In the genomic region with DNA sequence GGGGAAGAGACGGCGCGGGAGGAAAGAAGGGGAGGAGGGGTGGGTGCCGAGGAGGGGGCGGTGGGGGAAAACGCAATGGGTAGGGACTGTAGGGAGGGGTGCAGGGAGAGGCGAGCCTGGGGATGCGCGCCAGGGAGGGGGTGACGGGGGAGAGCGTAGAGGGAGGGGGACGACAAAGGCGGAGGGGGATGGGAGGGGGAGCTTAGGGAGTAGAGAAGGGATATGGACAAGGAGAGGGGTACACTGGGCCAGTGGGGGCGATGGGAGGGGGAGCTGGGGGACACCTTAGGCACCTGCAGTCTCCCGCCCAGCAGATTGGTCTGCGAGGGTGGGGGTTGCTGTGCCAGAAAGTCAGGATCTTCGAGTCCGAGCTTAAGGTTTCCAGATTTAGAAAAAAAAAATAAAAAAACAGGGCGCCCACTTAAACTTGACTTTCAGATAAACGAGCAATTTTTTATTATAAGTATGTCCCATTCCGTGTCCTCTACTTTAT, we compare ENCODE assay signal across 1 cellular context.
TF ChIP-seq lines count a peak whose summit lies in the region.

No MANE protein-coding gene starts in this region.

TF ChIP-seq in H1, 55 proteins besides CTCF, POLR2A, EP300 and RAD21 (continued from another document):
- TF ChIP-seq, protein P1, sequence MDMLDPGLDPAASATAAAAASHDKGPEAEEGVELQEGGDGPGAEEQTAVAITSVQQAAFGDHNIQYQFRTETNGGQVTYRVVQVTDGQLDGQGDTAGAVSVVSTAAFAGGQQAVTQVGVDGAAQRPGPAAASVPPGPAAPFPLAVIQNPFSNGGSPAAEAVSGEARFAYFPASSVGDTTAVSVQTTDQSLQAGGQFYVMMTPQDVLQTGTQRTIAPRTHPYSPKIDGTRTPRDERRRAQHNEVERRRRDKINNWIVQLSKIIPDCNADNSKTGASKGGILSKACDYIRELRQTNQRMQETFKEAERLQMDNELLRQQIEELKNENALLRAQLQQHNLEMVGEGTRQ (IDR thresholded peaks at IDR 0.05; ENCODE audit: low read length), result no peak
- TF ChIP-seq, protein P2, sequence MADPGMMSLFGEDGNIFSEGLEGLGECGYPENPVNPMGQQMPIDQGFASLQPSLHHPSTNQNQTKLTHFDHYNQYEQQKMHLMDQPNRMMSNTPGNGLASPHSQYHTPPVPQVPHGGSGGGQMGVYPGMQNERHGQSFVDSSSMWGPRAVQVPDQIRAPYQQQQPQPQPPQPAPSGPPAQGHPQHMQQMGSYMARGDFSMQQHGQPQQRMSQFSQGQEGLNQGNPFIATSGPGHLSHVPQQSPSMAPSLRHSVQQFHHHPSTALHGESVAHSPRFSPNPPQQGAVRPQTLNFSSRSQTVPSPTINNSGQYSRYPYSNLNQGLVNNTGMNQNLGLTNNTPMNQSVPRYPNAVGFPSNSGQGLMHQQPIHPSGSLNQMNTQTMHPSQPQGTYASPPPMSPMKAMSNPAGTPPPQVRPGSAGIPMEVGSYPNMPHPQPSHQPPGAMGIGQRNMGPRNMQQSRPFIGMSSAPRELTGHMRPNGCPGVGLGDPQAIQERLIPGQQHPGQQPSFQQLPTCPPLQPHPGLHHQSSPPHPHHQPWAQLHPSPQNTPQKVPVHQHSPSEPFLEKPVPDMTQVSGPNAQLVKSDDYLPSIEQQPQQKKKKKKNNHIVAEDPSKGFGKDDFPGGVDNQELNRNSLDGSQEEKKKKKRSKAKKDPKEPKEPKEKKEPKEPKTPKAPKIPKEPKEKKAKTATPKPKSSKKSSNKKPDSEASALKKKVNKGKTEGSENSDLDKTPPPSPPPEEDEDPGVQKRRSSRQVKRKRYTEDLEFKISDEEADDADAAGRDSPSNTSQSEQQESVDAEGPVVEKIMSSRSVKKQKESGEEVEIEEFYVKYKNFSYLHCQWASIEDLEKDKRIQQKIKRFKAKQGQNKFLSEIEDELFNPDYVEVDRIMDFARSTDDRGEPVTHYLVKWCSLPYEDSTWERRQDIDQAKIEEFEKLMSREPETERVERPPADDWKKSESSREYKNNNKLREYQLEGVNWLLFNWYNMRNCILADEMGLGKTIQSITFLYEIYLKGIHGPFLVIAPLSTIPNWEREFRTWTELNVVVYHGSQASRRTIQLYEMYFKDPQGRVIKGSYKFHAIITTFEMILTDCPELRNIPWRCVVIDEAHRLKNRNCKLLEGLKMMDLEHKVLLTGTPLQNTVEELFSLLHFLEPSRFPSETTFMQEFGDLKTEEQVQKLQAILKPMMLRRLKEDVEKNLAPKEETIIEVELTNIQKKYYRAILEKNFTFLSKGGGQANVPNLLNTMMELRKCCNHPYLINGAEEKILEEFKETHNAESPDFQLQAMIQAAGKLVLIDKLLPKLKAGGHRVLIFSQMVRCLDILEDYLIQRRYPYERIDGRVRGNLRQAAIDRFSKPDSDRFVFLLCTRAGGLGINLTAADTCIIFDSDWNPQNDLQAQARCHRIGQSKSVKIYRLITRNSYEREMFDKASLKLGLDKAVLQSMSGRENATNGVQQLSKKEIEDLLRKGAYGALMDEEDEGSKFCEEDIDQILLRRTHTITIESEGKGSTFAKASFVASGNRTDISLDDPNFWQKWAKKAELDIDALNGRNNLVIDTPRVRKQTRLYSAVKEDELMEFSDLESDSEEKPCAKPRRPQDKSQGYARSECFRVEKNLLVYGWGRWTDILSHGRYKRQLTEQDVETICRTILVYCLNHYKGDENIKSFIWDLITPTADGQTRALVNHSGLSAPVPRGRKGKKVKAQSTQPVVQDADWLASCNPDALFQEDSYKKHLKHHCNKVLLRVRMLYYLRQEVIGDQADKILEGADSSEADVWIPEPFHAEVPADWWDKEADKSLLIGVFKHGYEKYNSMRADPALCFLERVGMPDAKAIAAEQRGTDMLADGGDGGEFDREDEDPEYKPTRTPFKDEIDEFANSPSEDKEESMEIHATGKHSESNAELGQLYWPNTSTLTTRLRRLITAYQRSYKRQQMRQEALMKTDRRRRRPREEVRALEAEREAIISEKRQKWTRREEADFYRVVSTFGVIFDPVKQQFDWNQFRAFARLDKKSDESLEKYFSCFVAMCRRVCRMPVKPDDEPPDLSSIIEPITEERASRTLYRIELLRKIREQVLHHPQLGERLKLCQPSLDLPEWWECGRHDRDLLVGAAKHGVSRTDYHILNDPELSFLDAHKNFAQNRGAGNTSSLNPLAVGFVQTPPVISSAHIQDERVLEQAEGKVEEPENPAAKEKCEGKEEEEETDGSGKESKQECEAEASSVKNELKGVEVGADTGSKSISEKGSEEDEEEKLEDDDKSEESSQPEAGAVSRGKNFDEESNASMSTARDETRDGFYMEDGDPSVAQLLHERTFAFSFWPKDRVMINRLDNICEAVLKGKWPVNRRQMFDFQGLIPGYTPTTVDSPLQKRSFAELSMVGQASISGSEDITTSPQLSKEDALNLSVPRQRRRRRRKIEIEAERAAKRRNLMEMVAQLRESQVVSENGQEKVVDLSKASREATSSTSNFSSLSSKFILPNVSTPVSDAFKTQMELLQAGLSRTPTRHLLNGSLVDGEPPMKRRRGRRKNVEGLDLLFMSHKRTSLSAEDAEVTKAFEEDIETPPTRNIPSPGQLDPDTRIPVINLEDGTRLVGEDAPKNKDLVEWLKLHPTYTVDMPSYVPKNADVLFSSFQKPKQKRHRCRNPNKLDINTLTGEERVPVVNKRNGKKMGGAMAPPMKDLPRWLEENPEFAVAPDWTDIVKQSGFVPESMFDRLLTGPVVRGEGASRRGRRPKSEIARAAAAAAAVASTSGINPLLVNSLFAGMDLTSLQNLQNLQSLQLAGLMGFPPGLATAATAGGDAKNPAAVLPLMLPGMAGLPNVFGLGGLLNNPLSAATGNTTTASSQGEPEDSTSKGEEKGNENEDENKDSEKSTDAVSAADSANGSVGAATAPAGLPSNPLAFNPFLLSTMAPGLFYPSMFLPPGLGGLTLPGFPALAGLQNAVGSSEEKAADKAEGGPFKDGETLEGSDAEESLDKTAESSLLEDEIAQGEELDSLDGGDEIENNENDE (IDR thresholded peaks at IDR 0.05; ENCODE audit: insufficient replicate concordance, low read length), result no peak
- TF ChIP-seq YY1 (IDR thresholded peaks at IDR 0.05; ENCODE audit: low read depth, low read length), result no peak
- TF ChIP-seq KDM4A (IDR thresholded peaks at IDR 0.05; ENCODE audit: low read depth, low read length, severe bottlenecking), result no peak
- TF ChIP-seq TAF7 (optimal IDR thresholded peaks at IDR 0.05; ENCODE audit: borderline replicate concordance, low read depth, low read length), result no peak
- no peak for TF ChIP-seq SIX5 (IDR thresholded peaks at IDR 0.05; ENCODE audit: low read depth, low read length)
- no peak for TF ChIP-seq KDM5A (IDR thresholded peaks at IDR 0.05; ENCODE audit: low read length)
- TF ChIP-seq, protein P3, sequence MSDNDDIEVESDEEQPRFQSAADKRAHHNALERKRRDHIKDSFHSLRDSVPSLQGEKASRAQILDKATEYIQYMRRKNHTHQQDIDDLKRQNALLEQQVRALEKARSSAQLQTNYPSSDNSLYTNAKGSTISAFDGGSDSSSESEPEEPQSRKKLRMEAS (IDR thresholded peaks at IDR 0.05), result no peak
- TF ChIP-seq ASH2L (IDR thresholded peaks at IDR 0.05; ENCODE audit: low read length), result peak; percentile 21
- TF ChIP-seq KDM1A (IDR thresholded peaks at IDR 0.05; ENCODE audit: borderline replicate concordance, low read length), result no peak
- TF ChIP-seq MAFK (IDR thresholded peaks at IDR 0.05; ENCODE audit: low read depth, low read length), result no peak
- no peak for TF ChIP-seq BACH1 (IDR thresholded peaks at IDR 0.05; ENCODE audit: low read length)
- no peak for TF ChIP-seq SAP30 (IDR thresholded peaks at IDR 0.05; ENCODE audit: insufficient read depth, insufficient replicate concordance, low read length)
- TF ChIP-seq CREB1 (IDR thresholded peaks at IDR 0.05), result peak; percentile 16; the same call in 1 of the 2 replicates
